In genomic region chr2:128027278-128027800, GRCh38 we compare ENCODE assay signal across 8 cellular contexts. TPM values are rescaled to one million over a fixed set of nuclear protein-coding genes. Genes with fewer than 3 reads are reported as not detected.
DNase-seq lines count a peak whose midpoint lies in the region; ATAC-seq and TF ChIP-seq lines count a peak whose summit lies in the region.

No MANE protein-coding gene starts in this region.

- intact Hi-C loops in right cardiac atrium (cut with DNase I) = loop anchor here in 1 of 4 donors (5.0 kb wide), 1 partner anchor 65 kb away; the partner anchor contains the start of gene UGGT1
- intact Hi-C loops in psoas muscle (cut with DNase I) = loop anchor here in 1 of 2 donors (10.0 kb wide), 1 partner anchor 143 kb away; the partner anchor contains the start of gene AMMECR1L

- ATAC-seq in HG02943 (IDR thresholded peaks at IDR 0.05; ENCODE audit: low read depth, unreplicated experiment) (peak; percentile 77), T-helper 17 cell (peak; percentile 84), right cardiac atrium (peak; percentile 96), psoas muscle (peak; percentile 92 to 95 (median 93))

- H3K36me3 Mint-ChIP-seq in T-helper 17 cell (ENCODE audit: low read depth) = no peaks in the 10 kb centered on the region

- H3K27me3 Mint-ChIP-seq in T-helper 17 cell = no peaks in the 10 kb centered on the region

- H3K36me3 ChIP-seq in psoas muscle (ENCODE audit: insufficient read depth in 1 of 2, low read depth in 1 of 2) = peaks cover 0 to 4% of the 10 kb centered on the region in 2 donors
- no peaks in the 10 kb centered on the region for H3K36me3 ChIP-seq in urinary bladder (ENCODE audit: insufficient read depth)

- H3K27ac Mint-ChIP-seq in T-helper 17 cell = peak overlapping the region; percentile 63

- WGBS in right cardiac atrium = under 1% methylated on average over 50 of the region's 51 CpGs
- WGBS in psoas muscle, 3 donors = 0 to 1% (median 1%) methylated on average over 16 to 51 of the region's 51 CpGs
- 1% methylated on average over 51 of the region's 51 CpGs for WGBS in urinary bladder

- peaks cover 15% of the 10 kb centered on the region for H3K4me1 Mint-ChIP-seq in T-helper 17 cell

- DNase-seq in NCI-H1694 treated with DMSO at 0.1 percent for 48 hours (lab: John Stamatoyannopoulos, UW) (peak; percentile 94), T-helper 17 cell (peak; percentile 95 to 100 (median 99)), anterior cingulate cortex (lab: John Stamatoyannopoulos, UW) (peak; percentile 80 to 100 (median 99)), right cardiac atrium (peak; percentile 99 to 100 (median 100)), psoas muscle (peak; percentile 100)

- TF ChIP-seq POLR2A in GM15510 (IDR thresholded peaks at IDR 0.05; ENCODE audit: borderline replicate concordance, extremely low read depth, insufficient read length) = peak; percentile 43

- TF ChIP-seq CTCF in psoas muscle (IDR thresholded peaks at IDR 0.05) = no peak

- H3K27me3 ChIP-seq in right cardiac atrium (ENCODE audit: control insufficient read depth, insufficient read depth) (no peaks in the 10 kb centered on the region), psoas muscle (ENCODE audit: insufficient read depth in 3 of 3, low read length in 2 of 3) (no peaks in the 10 kb centered on the region)

- peak overlapping the region; percentile 96 for H3K4me3 Mint-ChIP-seq in T-helper 17 cell

- H3K9me3 ChIP-seq in T-helper 17 cell (ENCODE audit: control insufficient read depth, low read length, poor library complexity, severe bottlenecking) (no peaks in the 10 kb centered on the region), right cardiac atrium (ENCODE audit: control insufficient read depth, low read length) (no peaks in the 10 kb centered on the region), psoas muscle (no peaks in the 10 kb centered on the region)

- no peaks in the 10 kb centered on the region for H3K4me1 ChIP-seq in right cardiac atrium (ENCODE audit: control insufficient read depth, insufficient read depth, low read length)
- peaks cover 7% of the 10 kb centered on the region for H3K4me1 ChIP-seq in psoas muscle
- no peaks in the 10 kb centered on the region for H3K4me1 ChIP-seq in urinary bladder (ENCODE audit: insufficient read depth)

- H3K27ac ChIP-seq in right cardiac atrium (ENCODE audit: low read length) (peak overlapping the region; percentile 97), psoas muscle (peak overlapping the region; percentile 93), urinary bladder (ENCODE audit: low read depth) (peak overlapping the region; percentile 97)

- H3K4me3 ChIP-seq in right cardiac atrium (ENCODE audit: low read length) = peak overlapping the region; percentile 87
- peak overlapping the region; percentile 83 for H3K4me3 ChIP-seq in psoas muscle
- peak overlapping the region; percentile 97 for H3K4me3 ChIP-seq in urinary bladder (ENCODE audit: low read depth, low read length)

RNA-seq across cellular contexts. Expression of gene SAP130, which starts 0.5 kb away (rescaled TPM):
- 10 to 100 TPM; 31.9 to 34.1 TPM for total RNA-seq in T-helper 17 cell
- 10 to 100 TPM; 11.8 to 15.0 (median 12.6) TPM for total RNA-seq in right cardiac atrium
- 5.7 TPM for polyA plus RNA-seq in right cardiac atrium
- 10 to 100 TPM; 10.5 to 14.3 (median 13.2) TPM for total RNA-seq in psoas muscle
- 10 to 100 TPM in 1 of 3 donors, 1 to 10 TPM in 2; 6.3 to 10.1 (median 8.0) TPM for polyA plus RNA-seq in psoas muscle
- 5.5 TPM for total RNA-seq in urinary bladder
- 13.0 TPM for polyA plus RNA-seq in urinary bladder

Comparison
In these comparisons a context has a peak if more than half of its experiments do, and no peak if none do; other contexts are left out.
1. Peak in every context shown above with its lines: DNase-seq, ATAC-seq, H3K4me3 ChIP-seq and H3K27ac ChIP-seq.